17 cellular contexts compared by ENCODE assay signal in the genomic region with DNA sequence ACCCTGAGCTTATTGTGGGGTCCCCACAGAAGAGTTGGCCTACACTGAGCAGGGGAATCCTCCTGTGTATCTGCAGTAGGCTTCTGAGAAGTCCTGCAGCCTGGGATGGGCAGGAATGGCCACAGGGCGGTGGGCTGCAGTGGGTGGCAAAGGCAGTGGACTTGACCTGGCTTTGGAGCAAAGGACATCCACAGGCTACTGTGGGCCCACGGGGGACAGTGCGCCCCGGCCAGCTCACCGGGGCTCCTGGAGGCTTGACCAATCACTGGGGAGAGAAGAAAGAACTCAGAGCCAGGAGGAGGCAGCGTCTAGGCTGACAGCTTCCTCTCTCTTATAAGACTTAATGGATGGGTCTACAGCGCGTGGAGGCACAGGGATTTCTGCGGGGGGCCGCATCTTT.
"Had no signal": no experiment of that assay in that cellular context is flagged by ENCODE, and none has a peak within 500 bp of the region (broad histone marks: within the 10 kb centered on the region; RNA-seq: fewer than 3 reads in every experiment).

No MANE protein-coding gene starts in this region.

- H3K4me1 ChIP-seq: esophagus muscularis mucosa, foreskin keratinocyte, gastroesophageal sphincter, left lung, lower lobe of right lung had no signal

- H3K27ac ChIP-seq: coronary artery, dorsolateral prefrontal cortex, esophagus muscularis mucosa, foreskin keratinocyte, gastroesophageal sphincter, heart left ventricle, left lung, lower lobe of right lung had no signal

- H3K27ac Mint-ChIP-seq: mesothelial cell of epicardium had no signal

- H3K4me3 Mint-ChIP-seq: mesothelial cell of epicardium had no signal

- H3K27me3 ChIP-seq: esophagus muscularis mucosa, foreskin keratinocyte, gastroesophageal sphincter, heart left ventricle, left lung had no signal

- H3K9me3 ChIP-seq: esophagus muscularis mucosa, gastroesophageal sphincter, heart left ventricle, left lung, lower lobe of right lung, mucosa of descending colon had no signal

- DNase-seq: dermis blood vessel endothelial cell; dorsolateral prefrontal cortex; effector CD4-positive, alpha-beta T cell; effector memory CD4-positive, alpha-beta T cell; foreskin keratinocyte; heart left ventricle; hippocampal formation; left cardiac atrium; left ventricle myocardium superior; lower lobe of right lung; mesenchymal stem cell; mucosa of descending colon had no signal

- H3K36me3 Mint-ChIP-seq: mesothelial cell of epicardium had no signal

- H3K9me3 Mint-ChIP-seq: mesothelial cell of epicardium had no signal

- ATAC-seq: foreskin keratinocyte, gastroesophageal sphincter, heart left ventricle, left cardiac atrium, left lung, left ventricle myocardium superior, lower lobe of right lung, mucosa of descending colon had no signal

- H3K36me3 ChIP-seq: esophagus muscularis mucosa, gastroesophageal sphincter, heart left ventricle, left lung, lower lobe of right lung had no signal

- H3K4me3 ChIP-seq: coronary artery, dorsolateral prefrontal cortex, esophagus muscularis mucosa, gastroesophageal sphincter, heart left ventricle, left lung, lower lobe of right lung, mucosa of descending colon had no signal
